ENCODE assay signal across 17 cellular contexts in the genomic region with DNA sequence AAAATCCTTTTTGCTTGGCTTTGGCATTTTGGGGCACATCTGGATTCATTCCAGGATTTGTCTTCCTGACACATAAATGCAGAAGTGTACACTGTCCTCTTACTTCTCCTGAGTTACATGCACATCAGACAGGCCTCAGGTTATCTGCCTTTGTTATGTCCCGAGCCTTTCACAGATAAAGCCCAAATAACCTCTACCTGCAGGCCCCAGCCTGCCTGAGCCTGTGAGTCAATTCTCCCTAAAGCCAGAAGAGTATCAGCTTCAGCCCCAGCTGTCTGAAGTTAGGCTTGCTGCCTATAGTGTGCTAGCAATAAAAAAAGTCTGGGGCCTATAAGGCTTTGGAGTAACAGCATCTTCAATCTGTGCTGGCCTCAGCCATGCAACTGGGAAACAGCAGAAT.
"Had no signal": no experiment of that assay in that cellular context is flagged by ENCODE, and none has a peak within 500 bp of the region (broad histone marks: within the 10 kb centered on the region; RNA-seq: fewer than 3 reads in every experiment).

No MANE protein-coding gene starts in this region.

- H3K4me3 Mint-ChIP-seq: activated T-helper 17 cell treated with anti-CD3 and anti-CD28 coated beads, Interleukin-2, amount 50 U/mL, for 72 hours; natural killer cell treated with Interleukin-12 subunit alpha and Interleukin-12 subunit beta and Interleukin-15 and Interleukin-18, amount 100 ng/mL, for 72 hours had no signal

- ATAC-seq: activated T-helper 17 cell treated with anti-CD3 and anti-CD28 coated beads, Interleukin-2, amount 50 U/mL, for 72 hours; natural killer cell treated with Interleukin-12 subunit alpha and Interleukin-12 subunit beta and Interleukin-15 and Interleukin-18, amount 100 ng/mL, for 72 hours; right cardiac atrium had no signal

- H3K27me3 Mint-ChIP-seq: activated T-helper 17 cell treated with anti-CD3 and anti-CD28 coated beads, Interleukin-2, amount 50 U/mL, for 72 hours had no signal

- H3K4me1 Mint-ChIP-seq: activated T-helper 17 cell treated with anti-CD3 and anti-CD28 coated beads, Interleukin-2, amount 50 U/mL, for 72 hours had no signal

- H3K4me3 ChIP-seq: hepatocyte, skin epidermis, tibial nerve had no signal

- DNase-seq: activated CD4-positive, CD25-positive, alpha-beta regulatory T cell treated with anti-CD3 and anti-CD28 coated beads, Interleukin-2, amount 50 U/mL, for 72 hours; activated naive CD4-positive, alpha-beta T cell treated with Interleukin-2 at 50 U/mL for 16 hours; anterior cingulate cortex; brain microvascular endothelial cell; dermis blood vessel endothelial cell; erythroblast; kidney glomerular epithelial cell; mesendoderm; posterior cingulate gyrus; right cardiac atrium; stimulated activated CD4-positive, alpha-beta T cell treated with anti-CD3 and anti-CD28 coated beads, Interleukin-4, amount 100 ng/mL, for 24 hours; stimulated activated naive CD4-positive, alpha-beta T cell had no signal

- H3K27ac Mint-ChIP-seq: activated T-helper 17 cell treated with anti-CD3 and anti-CD28 coated beads, Interleukin-2, amount 50 U/mL, for 72 hours; natural killer cell treated with Interleukin-12 subunit alpha and Interleukin-12 subunit beta and Interleukin-15 and Interleukin-18, amount 100 ng/mL, for 72 hours had no signal

- H3K9me3 Mint-ChIP-seq: activated T-helper 17 cell treated with anti-CD3 and anti-CD28 coated beads, Interleukin-2, amount 50 U/mL, for 72 hours had no signal
